ENCODE assay signal across 1 cellular context in the genomic region with DNA sequence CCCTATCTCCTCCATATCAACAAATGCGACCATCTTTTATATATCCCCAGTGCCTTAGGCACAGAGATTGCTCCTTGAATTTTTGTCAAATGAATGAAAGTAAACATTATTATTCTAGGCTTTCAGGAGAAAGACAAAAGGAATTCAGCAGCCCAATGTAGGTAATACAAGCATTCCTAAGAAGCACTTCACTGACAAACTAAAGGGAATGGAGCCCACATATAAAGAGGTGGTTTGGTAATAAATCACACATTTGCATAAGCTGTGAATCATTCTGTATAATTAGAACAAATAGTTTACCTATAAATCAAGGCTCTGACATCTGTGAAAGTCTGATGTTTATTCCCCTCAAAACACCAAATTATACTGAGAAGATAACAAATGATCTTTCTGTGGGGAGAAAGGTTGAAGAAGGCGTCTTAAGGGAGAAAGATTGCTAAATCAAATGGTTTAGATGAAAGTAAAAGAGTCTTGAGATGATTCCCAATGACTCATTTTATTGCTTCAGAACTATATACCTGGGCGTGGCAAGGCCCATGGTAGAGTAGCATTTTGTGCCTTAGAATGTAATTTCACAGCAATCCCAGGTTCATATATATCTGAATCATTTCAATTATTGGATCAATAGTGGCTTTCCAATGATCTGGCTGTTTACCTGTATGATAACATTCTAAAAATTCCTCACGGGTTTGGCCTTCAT.
TF ChIP-seq lines count a peak whose summit lies in the region.

No MANE protein-coding gene starts in this region.

TF ChIP-seq in SK-N-SH treated with all-trans-retinoic acid at 6 μM for 48 hours, 23 proteins besides CTCF, POLR2A, EP300 and RAD21 (continued from another document):
- TF ChIP-seq TSHZ2 (CRISPR knock-in tag; IDR thresholded peaks at IDR 0.05), result no peak
- TF ChIP-seq CSRNP3 (CRISPR knock-in tag; IDR thresholded peaks at IDR 0.05), result no peak
